ENCODE assay signal across 1 cellular context in the genomic region with DNA sequence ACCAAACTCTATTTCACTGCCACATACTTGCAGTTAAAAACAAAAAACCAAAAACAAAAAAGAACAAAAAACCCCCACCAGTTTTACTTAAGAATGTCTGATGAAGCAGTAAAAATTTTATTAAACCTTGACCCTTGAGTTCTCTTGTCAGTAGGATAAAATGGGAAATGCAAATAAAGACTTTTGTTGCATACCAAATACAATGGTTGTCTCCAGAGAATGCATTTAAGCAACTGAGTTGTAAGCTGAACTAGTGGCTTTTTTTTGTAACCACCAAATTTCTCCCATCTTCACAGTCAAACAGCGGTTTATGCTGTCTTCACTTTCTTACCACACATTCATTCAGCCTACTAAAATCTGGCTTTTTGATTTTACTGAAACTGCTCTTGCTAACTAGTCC.
TF ChIP-seq lines count a peak whose summit lies in the region.

No MANE protein-coding gene starts in this region.

TF ChIP-seq in HepG2, 621 proteins besides CTCF, POLR2A, EP300 and RAD21 (continued from another document):
- TF ChIP-seq LRRFIP1 (CRISPR knock-in tag; conservative IDR thresholded peaks at IDR 0.05) (no peak), ZNF639 (CRISPR knock-in tag; conservative IDR thresholded peaks at IDR 0.05) (no peak), ZFP82 (CRISPR knock-in tag; IDR thresholded peaks at IDR 0.05; ENCODE audit: borderline replicate concordance) (no peak)
